9 cellular contexts compared by ENCODE assay signal in genomic region chr4:107896158-107896645, GRCh38. TPM values are rescaled to one million over a fixed set of nuclear protein-coding genes. Genes with fewer than 3 reads are reported as not detected.
DNase-seq lines count a peak whose midpoint lies in the region; ATAC-seq, FAIRE-seq and TF ChIP-seq lines count a peak whose summit lies in the region.
"Had no signal": no experiment of that assay in that cellular context is flagged by ENCODE, and none has a peak within 500 bp of the region (broad histone marks: within the 10 kb centered on the region; RNA-seq: fewer than 3 reads in every experiment).

No MANE protein-coding gene starts in this region.

- no peak for ATAC-seq in HG03097 (IDR thresholded peaks at IDR 0.05; ENCODE audit: low FRiP score, unreplicated experiment)
- ATAC-seq in GM18909 (IDR thresholded peaks at IDR 0.05; ENCODE audit: poor library complexity, unreplicated experiment), result no peak

- no peaks in the 10 kb centered on the region for H3K36me3 ChIP-seq in uterus

- H3K9me3 ChIP-seq in uterus, result no peaks in the 10 kb centered on the region

- TF ChIP-seq CTCF in uterus (IDR thresholded peaks at IDR 0.05), result no peak

- no peak for TF ChIP-seq POLR2A in uterus (IDR thresholded peaks at IDR 0.05)

- peak; percentile 95 for FAIRE-seq in islet of Langerhans (lab: Jason Lieb, UNC)

- no peak overlapping the region for H3K4me3 ChIP-seq in uterus
- H3K4me3 ChIP-seq: skin epidermis had no signal

- peak; percentile 5 for DNase-seq in stimulated activated CD4-positive, alpha-beta T cell treated with anti-CD3 and anti-CD28 coated beads, Interleukin-15, amount 100 ng/mL, for 24 hours
- DNase-seq in stimulated activated CD4-positive, alpha-beta T cell treated with anti-CD3 and anti-CD28 coated beads, Interleukin-2, amount 100 ng/mL, for 24 hours, result no peak
- peak; percentile 72 to 94 for DNase-seq in SW 1271 (lab: John Stamatoyannopoulos, UW)
- DNase-seq in uterus, result no peak
- no peak for DNase-seq in GOT3 (lab: John Stamatoyannopoulos, UW)

- no peaks in the 10 kb centered on the region for H3K27me3 ChIP-seq in uterus

- H3K27ac ChIP-seq in uterus, result peak overlapping the region; percentile 54

- H3K4me1 ChIP-seq in uterus, result peaks cover 0 to 10% of the 10 kb centered on the region in 2 donors

- intact Hi-C loops in uterus (cut with DNase I; ENCODE audit: low total_unique reads), result no loop called here

RNA-seq across cellular contexts. Expression of gene CYP2U1, which starts 35.1 kb away (rescaled TPM):
- 10 to 100 TPM; 14.7 to 32.0 (median 20.5) TPM for total RNA-seq in uterus

Comparison
In these comparisons a context has a peak if more than half of its experiments do, and no peak if none do; other contexts are left out.
1. DNase-seq: peak in stimulated activated CD4-positive, alpha-beta T cell treated with anti-CD3 and anti-CD28 coated beads, Interleukin-15, amount 100 ng/mL, for 24 hours (single experiment) and SW 1271 (2 of 2); none in stimulated activated CD4-positive, alpha-beta T cell treated with anti-CD3 and anti-CD28 coated beads, Interleukin-2, amount 100 ng/mL, for 24 hours (0 of 2), uterus (0 of 2) and GOT3 (single experiment).